ENCODE assay signal across 8 cellular contexts in genomic region chr11:61899146-61899841, GRCh38. TPM values are rescaled to one million over a fixed set of nuclear protein-coding genes. Genes with fewer than 3 reads are reported as not detected.
DNase-seq lines count a peak whose midpoint lies in the region; ATAC-seq and TF ChIP-seq lines count a peak whose summit lies in the region.

No MANE protein-coding gene starts in this region.

- DNase-seq in AG10803 (ENCODE audit: low read depth) (peak; percentile 58), HS-27A (ENCODE audit: low read depth) (peak; percentile 15), NOMO-1 (lab: John Stamatoyannopoulos, UW; ENCODE audit: unreplicated experiment in 2 of 2) (peak; percentile 73 to 82), mesendoderm (peak; percentile 91)
- peak; percentile 88 for DNase-seq in activated CD8-positive, alpha-beta memory T cell treated with anti-CD3 and anti-CD28 coated beads for 1 hour (ENCODE audit: extremely low read depth in 1 of 2, low read depth in 1 of 2)
- DNase-seq in effector CD8-positive, alpha-beta T cell (lab: John Stamatoyannopoulos, UW): peak; percentile 91
- peak; percentile 84 to 93 for DNase-seq in stimulated activated CD8-positive, alpha-beta memory T cell treated with anti-CD3 and anti-CD28 coated beads, Interleukin-2, amount 100 ng/mL, for 48 hours (ENCODE audit: low read depth in 2 of 2)

- H2BK120ac ChIP-seq in mesendoderm (ENCODE audit: low read depth, low read length): no peak overlapping the region

- H4K8ac ChIP-seq in mesendoderm (ENCODE audit: low read depth, low read length): no peak overlapping the region

- H3K23ac ChIP-seq in mesendoderm (ENCODE audit: low read length): no peak overlapping the region

- no peak overlapping the region for H3K4me2 ChIP-seq in mesendoderm (ENCODE audit: low read length)

- H3K4me3 ChIP-seq in AG10803 (ENCODE audit: low read length): no peak overlapping the region
- no peak overlapping the region for H3K4me3 ChIP-seq in mesendoderm (ENCODE audit: low read length)

- H3K56ac ChIP-seq in mesendoderm (ENCODE audit: low read length): no peak overlapping the region

- H3K79me2 ChIP-seq in mesendoderm (ENCODE audit: control insufficient read depth, insufficient read depth, low read length): no peaks in the 10 kb centered on the region

- H3K36me3 ChIP-seq in mesendoderm (ENCODE audit: control insufficient read depth, insufficient read depth, low read length): no peaks in the 10 kb centered on the region

- no peaks in the 10 kb centered on the region for H3K79me1 ChIP-seq in mesendoderm (ENCODE audit: low read length)

- ATAC-seq in GM18909 (IDR thresholded peaks at IDR 0.05; ENCODE audit: poor library complexity, unreplicated experiment): peak; percentile 69

- no peak overlapping the region for H3K9ac ChIP-seq in mesendoderm (ENCODE audit: low read length)

- no peaks in the 10 kb centered on the region for H3K4me1 ChIP-seq in mesendoderm (ENCODE audit: control insufficient read depth, low read depth, low read length)

- peak; percentile 95 for TF ChIP-seq CTCF in AG10803 (conservative IDR thresholded peaks at IDR 0.05; ENCODE audit: low read length)

- no peak overlapping the region for H4K5ac ChIP-seq in mesendoderm (ENCODE audit: low read length)

- WGBS in mesendoderm (ENCODE audit: extremely low coverage, insufficient coverage, low lambda C conversion rate): no CpG with 5 or more reads among the region's 27 CpGs

- no peak overlapping the region for H2AK5ac ChIP-seq in mesendoderm (ENCODE audit: low read length)

- no peak overlapping the region for H3K27ac ChIP-seq in mesendoderm (ENCODE audit: low read depth, low read length)

- H2BK15ac ChIP-seq in mesendoderm (replicated peaks; ENCODE audit: low read depth): no peak overlapping the region

- H3K18ac ChIP-seq in mesendoderm (ENCODE audit: low read length): no peak overlapping the region

- H3K4ac ChIP-seq in mesendoderm (ENCODE audit: low read depth, low read length): no peak overlapping the region

- no peak overlapping the region for H2BK5ac ChIP-seq in mesendoderm (ENCODE audit: low read length)

- H3K27me3 ChIP-seq in mesendoderm (ENCODE audit: insufficient read depth, low read length, poor library complexity): no peaks in the 10 kb centered on the region

RNA-seq across cellular contexts. Expression of gene FADS3, which starts 7.9 kb away (rescaled TPM):
- 14.4 TPM for polyA plus RNA-seq in mesendoderm (2013, experiment 1 of 2)
- polyA plus RNA-seq in mesendoderm (2013, experiment 2 of 2): 13.9 TPM

RNA-seq across cellular contexts. Expression of gene RAB3IL1, which starts 18.1 kb away (rescaled TPM):
- 1.4 TPM for polyA plus RNA-seq in mesendoderm (2013, experiment 1 of 2)
- polyA plus RNA-seq in mesendoderm (2013, experiment 2 of 2): 2.3 TPM

RNA-seq across cellular contexts. Expression of gene BEST1, which starts 50.9 kb away (rescaled TPM):
- 0.20 TPM for polyA plus RNA-seq in mesendoderm (2013, experiment 1 of 2)
- 0.28 TPM for polyA plus RNA-seq in mesendoderm (2013, experiment 2 of 2)

Comparison
In these comparisons a context has a peak if more than half of its experiments do, and no peak if none do; other contexts are left out.
1. DNase-seq: peak in every context shown above with its lines; median percentile 91 in effector CD8-positive, alpha-beta T cell; 91 in mesendoderm; 88 in stimulated activated CD8-positive, alpha-beta memory T cell treated with anti-CD3 and anti-CD28 coated beads, Interleukin-2, amount 100 ng/mL, for 48 hours; 88 in activated CD8-positive, alpha-beta memory T cell treated with anti-CD3 and anti-CD28 coated beads for 1 hour; 78 in NOMO-1; 58 in AG10803; 15 in HS-27A.